Comparison of ENCODE assay signal across 1 cellular context in genomic region chr6:88177961-88178464, GRCh38.
TF ChIP-seq lines count a peak whose summit lies in the region.

No MANE protein-coding gene starts in this region.

TF ChIP-seq in GM12878, 131 proteins besides CTCF, POLR2A, EP300 and RAD21 (continued from another document):
- TF ChIP-seq CEBPZ (IDR thresholded peaks at IDR 0.05; ENCODE audit: low read depth, low read length) (no peak), CUX1 (IDR thresholded peaks at IDR 0.05; ENCODE audit: insufficient replicate concordance, low read depth, low read length) (peak; percentile 87), NFIC (IDR thresholded peaks at IDR 0.05; ENCODE audit: low read depth, low read length) (peak; percentile 62; the same call in 1 of the 2 replicates), DPF2 (IDR thresholded peaks at IDR 0.05) (0 out of 2 replicates have a peak, but pooled peaks have one; percentile 53), GABPA (IDR thresholded peaks at IDR 0.05; ENCODE audit: low read depth) (no peak), RUNX3 (IDR thresholded peaks at IDR 0.05; ENCODE audit: low read length) (peak; percentile 50), ZNF384 (IDR thresholded peaks at IDR 0.05; ENCODE audit: borderline replicate concordance, low read depth, low read length) (0 out of 2 replicates have a peak, but pooled peaks have one; percentile 50), NR2F1 (conservative IDR thresholded peaks at IDR 0.05) (peak; percentile 53), JUNB (IDR thresholded peaks at IDR 0.05) (peak; percentile 59), RELB (IDR thresholded peaks at IDR 0.05; ENCODE audit: low read depth) (peak; percentile 58; the same call in 1 of the 2 replicates), ATF2 (IDR thresholded peaks at IDR 0.05; ENCODE audit: low read length) (0 out of 2 replicates have a peak, but pooled peaks have one; percentile 35), NBN (IDR thresholded peaks at IDR 0.05) (0 out of 2 replicates have a peak, but pooled peaks have one; percentile 20), PML (IDR thresholded peaks at IDR 0.05; ENCODE audit: low read length) (peak; percentile 36; the same call in 1 of the 2 replicates), SMC3 (IDR thresholded peaks at IDR 0.05; ENCODE audit: borderline replicate concordance, low read length) (0 out of 2 replicates have a peak, but pooled peaks have one; percentile 9), RCOR1 (conservative IDR thresholded peaks at IDR 0.05; ENCODE audit: low read depth, low read length) (no peak), ASH2L (IDR thresholded peaks at IDR 0.05; ENCODE audit: borderline replicate concordance, low read depth) (no peak), HDGF (IDR thresholded peaks at IDR 0.05) (no peak), MXI1 (IDR thresholded peaks at IDR 0.05; ENCODE audit: low read depth, low read length) (0 out of 2 replicates have a peak, but pooled peaks have one; percentile 27), CHD2 (IDR thresholded peaks at IDR 0.05; ENCODE audit: borderline replicate concordance, low read depth, low read length) (no peak), NR2C1 (IDR thresholded peaks at IDR 0.05) (0 out of 2 replicates have a peak, but pooled peaks have one; percentile 10)
